ENCODE assay signal across 11 cellular contexts in genomic region chr3:22029480-22029879, GRCh38.
"Had no signal": no experiment of that assay in that cellular context is flagged by ENCODE, and none has a peak within 500 bp of the region (broad histone marks: within the 10 kb centered on the region; RNA-seq: fewer than 3 reads in every experiment).

No MANE protein-coding gene starts in this region.

- FAIRE-seq: H1, H54 had no signal

- H3K4me3 ChIP-seq: GM23248, GM23338, HAP-1 had no signal

- ATAC-seq: GM23338, HCT116 had no signal

- DNase-seq: GM23248, GOT3, H7, H9, HCEC 1CT, HFFc6 had no signal

- H3K9me3 ChIP-seq: HAP-1 had no signal

- H3K4me2 ChIP-seq: GM23338 had no signal

- H3K27ac ChIP-seq: GM23248 had no signal

- H3K9ac ChIP-seq: GM23248 had no signal

- H2AFZ ChIP-seq: GM23248, GM23338 had no signal

- H3K4me1 ChIP-seq: HAP-1 had no signal

- H3K36me3 ChIP-seq: HAP-1 had no signal
